21 cellular contexts compared by ENCODE assay signal in the genomic region with DNA sequence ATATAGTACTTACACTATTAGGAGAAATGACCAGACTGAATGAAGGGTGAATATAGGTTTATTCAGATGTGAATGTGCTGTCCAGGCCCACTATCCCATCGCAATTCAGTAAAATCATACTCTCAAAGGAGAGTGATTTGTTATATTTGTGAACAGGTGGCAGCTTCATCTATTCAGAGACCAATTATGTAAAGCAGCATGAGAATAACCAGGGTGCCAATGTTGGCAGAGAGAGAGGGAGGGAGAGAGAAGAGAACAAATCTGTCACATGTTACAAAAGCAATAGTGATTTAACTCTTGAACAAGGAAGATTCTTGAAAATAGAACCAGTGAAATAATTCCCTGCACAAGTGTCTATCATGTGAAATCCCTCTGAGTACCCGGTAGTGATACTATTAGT. TPM values are rescaled to one million over a fixed set of nuclear protein-coding genes. Genes with fewer than 3 reads are reported as not detected.
DNase-seq lines count a peak whose midpoint lies in the region; ATAC-seq and TF ChIP-seq lines count a peak whose summit lies in the region.
"Had no signal": no experiment of that assay in that cellular context is flagged by ENCODE, and none has a peak within 500 bp of the region (broad histone marks: within the 10 kb centered on the region; RNA-seq: fewer than 3 reads in every experiment).

No MANE protein-coding gene starts in this region.

- peak; percentile 41 for DNase-seq in NCI-H1436 (lab: John Stamatoyannopoulos, UW)
- no peak for DNase-seq in NCI-H1436 treated with DMSO at 0.1 percent for 48 hours (lab: John Stamatoyannopoulos, UW)
- DNase-seq in G401 (ENCODE audit: low spot score) = peak; percentile 97
- DNase-seq in NCI-H1694 (lab: John Stamatoyannopoulos, UW) = peak; percentile 50
- DNase-seq in NCI-H748 treated with DMSO at 0.1 percent for 48 hours (lab: John Stamatoyannopoulos, UW) = peak; percentile 14
- no peak for DNase-seq in heart left ventricle
- no peak for DNase-seq in NCI-H2029 treated with DMSO at 0.1 percent for 48 hours (lab: John Stamatoyannopoulos, UW)
- DNase-seq: AML-193, DMS79, GM23248, H9, HFFc6, IMR-90, NCI-H187, T-helper 9 cell had no signal

- TF ChIP-seq CTCF in heart left ventricle (IDR thresholded peaks at IDR 0.05) = no peak

- no peak overlapping the region for H3K4me3 ChIP-seq in heart left ventricle
- H3K4me3 ChIP-seq: GM23248, SJSA1 had no signal

- H3K9me3 ChIP-seq in heart left ventricle = no peaks in the 10 kb centered on the region
- H3K9me3 ChIP-seq: SJSA1 had no signal

- intact Hi-C loops in heart left ventricle (cut with DNase I) = loop anchor here in 1 of 10 donors (10.0 kb wide), 1 partner anchor 49 kb away; no protein-coding TSS in a partner anchor

- H3K27ac ChIP-seq in heart left ventricle = no peak overlapping the region
- H3K27ac ChIP-seq: C4-2B, GM23248, KMS-11, SJSA1 had no signal

- TF ChIP-seq POLR2A in heart left ventricle (IDR thresholded peaks at IDR 0.05) = no peak

- no peaks in the 10 kb centered on the region for H3K36me3 ChIP-seq in heart left ventricle
- H3K36me3 ChIP-seq: SJSA1 had no signal

- 93 to 94% (median 94%) methylated on average over 2 of the region's 2 CpGs for WGBS in heart left ventricle, 4 donors

- H3K4me1 ChIP-seq in heart left ventricle = peaks cover 0 to 6% (median 0%) of the 10 kb centered on the region in 12 donors
- H3K4me1 ChIP-seq: SJSA1 had no signal

- in situ Hi-C loops in G401 (cut with HindIII; ENCODE audit: low sequenced_read_pairs) = no loop called here

- ATAC-seq in heart left ventricle (no peak), HG03432 (IDR thresholded peaks at IDR 0.05; ENCODE audit: unreplicated experiment) (no peak)
- ATAC-seq: Right ventricle myocardium inferior had no signal

- H3K27me3 ChIP-seq in heart left ventricle = no peaks in the 10 kb centered on the region
- H3K27me3 ChIP-seq: SJSA1 had no signal

RNA-seq across cellular contexts. Expression of a gene that starts 38.9 kb away (rescaled TPM):
- total RNA-seq in G401 (2014; rRNA removed; shearing (Covaris generic)) = 0.98 and 1.4 TPM in 2 replicates
- 1 to 10 TPM in 5 of 9 donors, under 1 TPM in 4; 0.16 to 4.5 (median 1.2) TPM for total RNA-seq in heart left ventricle
- polyA plus RNA-seq in heart left ventricle = 1 to 10 TPM in 1 of 2 donors, under 1 TPM in 1; 0.08 to 3.4 TPM
- total RNA-seq: GM23248, H9, IMR-90, SJSA1 had no signal
- polyA plus RNA-seq: AG04450, GM23248, IMR-90 had no signal

Comparison
In these comparisons a context has a peak if more than half of its experiments do, and no peak if none do; other contexts are left out.
1. DNase-seq: peak in NCI-H1436 (single experiment), G401 (single experiment), NCI-H1694 (single experiment) and NCI-H748 treated with DMSO at 0.1 percent for 48 hours (single experiment); none in NCI-H1436 treated with DMSO at 0.1 percent for 48 hours (single experiment), heart left ventricle (0 of 5) and NCI-H2029 treated with DMSO at 0.1 percent for 48 hours (single experiment).